In the genomic region with DNA sequence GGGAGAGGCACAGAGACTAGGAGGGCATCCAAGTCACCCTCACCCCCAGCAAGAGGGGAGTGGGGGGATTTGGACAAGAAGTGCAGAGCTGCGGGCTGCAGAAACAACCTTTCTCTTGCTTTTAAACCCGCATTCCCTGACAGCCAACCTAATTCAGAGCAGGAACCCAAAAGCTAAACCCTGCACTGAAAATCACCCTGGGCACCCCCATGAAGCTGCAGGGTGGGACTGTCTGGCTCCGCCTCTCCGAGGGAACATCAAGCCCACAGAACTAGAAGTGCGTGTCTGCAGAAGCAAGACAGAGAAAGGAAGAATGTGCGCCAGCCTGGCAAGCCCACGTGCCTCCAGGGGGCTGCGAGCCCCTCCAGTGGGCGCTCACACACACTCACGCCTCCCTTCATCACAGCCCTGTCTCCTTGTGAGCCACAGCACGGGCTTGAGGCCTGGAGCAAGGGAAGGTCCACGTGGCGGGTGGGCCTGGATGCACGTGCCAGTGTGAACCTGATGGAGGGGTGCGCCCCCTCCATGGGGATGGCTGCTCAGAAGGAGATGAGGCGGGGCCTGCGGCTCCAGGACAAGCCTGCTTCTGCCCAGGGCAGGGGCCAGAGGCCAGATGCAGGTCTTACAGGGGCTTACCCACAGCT, we compare ENCODE assay signal across 8 cellular contexts. TPM values are rescaled to one million over a fixed set of nuclear protein-coding genes. Genes with fewer than 3 reads are reported as not detected.
A peak's percentile ranks its signal among the peaks of the same experiment; 100 is the strongest.
DNase-seq lines count a peak whose midpoint lies in the region; ATAC-seq, FAIRE-seq and TF ChIP-seq lines count a peak whose summit lies in the region.

No MANE protein-coding gene starts in this region.

- H4K20me1 ChIP-seq in GM12878 (ENCODE audit: control insufficient read depth, insufficient read depth) = peaks cover 27% of the 10 kb centered on the region

- in situ Hi-C loops in GM12878 (cut with MboI) = loop anchor here (5.0 to 25.0 kb wide), 2 partner anchors 85 to 295 kb away; no protein-coding TSS in a partner anchor

- RAD21 ChIA-PET in GM12878 (lab: Charles Lee; ENCODE audit: unreplicated experiment) = interaction anchor here (0.8 to 8.5 kb wide), 13 partner anchors 10 to 85 kb away, joined by 3 to 114 read pairs (median 5); a partner anchor contains a TSS

- H3K36me3 Mint-ChIP-seq in type B pancreatic cell = peaks cover 2% of the 10 kb centered on the region

- no peak for TF ChIP-seq EP300 in GM12878 (IDR thresholded peaks at IDR 0.05; ENCODE audit: borderline replicate concordance in 1 of 2, control insufficient read depth in 1 of 2, low read depth in 2 of 2, low read length in 2 of 2)

- H3K9ac ChIP-seq in GM12878 (ENCODE audit: control insufficient read depth, insufficient read depth, low read length) = peak overlapping the region; percentile 59

- ATAC-seq in GM12878 (peak; percentile 12), lower lobe of right lung (no peak), GM18505 (IDR thresholded peaks at IDR 0.05; ENCODE audit: unreplicated experiment) (no peak), HG03442 (IDR thresholded peaks at IDR 0.05; ENCODE audit: unreplicated experiment) (no peak)

- H3K27ac ChIP-seq in C4-2B (peak overlapping the region; percentile 58), GM12878 (ENCODE audit: control insufficient read depth, insufficient read depth) (peak overlapping the region; percentile 81), lower lobe of right lung (peak overlapping the region; percentile 87)

- intact Hi-C loops in GM12878 (cut with micrococcal nuclease; ENCODE audit: unreplicated experiment) (no loop called here), lower lobe of right lung (cut with DNase I) (no loop called here)

- peaks cover 61% of the 10 kb centered on the region for H3K4me1 ChIP-seq in GM12878 (ENCODE audit: control insufficient read depth, insufficient read depth, low read length)
- H3K4me1 ChIP-seq in lower lobe of right lung = peaks cover 85% of the 10 kb centered on the region

- no peaks in the 10 kb centered on the region for H3K27me3 ChIP-seq in GM12878 (replicated peaks in 1 of 2; ENCODE audit: control insufficient read depth in 2 of 2, insufficient read depth in 2 of 2, low read length in 1 of 2)
- H3K27me3 ChIP-seq in lower lobe of right lung (ENCODE audit: low read depth) = no peaks in the 10 kb centered on the region

- peak overlapping the region; percentile 97 for H3K27ac Mint-ChIP-seq in type B pancreatic cell

- POLR2A ChIA-PET in GM12878 (lab: Charles Lee) = interaction anchor here (0.5 to 6.7 kb wide), 7 partner anchors 8 to 73 kb away, joined by 3 to 54 read pairs (median 5); no protein-coding TSS in a partner anchor

- no peaks in the 10 kb centered on the region for H3K9me3 Mint-ChIP-seq in type B pancreatic cell

- 8% methylated on average over 17 of the region's 17 CpGs for WGBS in GM12878 (ENCODE audit: insufficient coverage, insufficient replicate concordance, low lambda C conversion rate, missing lambda C conversion rate)

- CTCF ChIA-PET in GM12878 (lab: Yijun Ruan, JAX) = interaction anchor here (0.6 to 21.0 kb wide), 10 partner anchors 10 to 145 kb away, joined by 3 to 288 read pairs (median 6); partner anchors contain the start of gene ZNF410

- no TSS peak for BruUV-seq in GM12878 (replicated peaks; lab: Mats Ljungman, UMichigan)

- peaks cover 19 to 46% of the 10 kb centered on the region in 2 experiments for H3K36me3 ChIP-seq in GM12878 (ENCODE audit: control insufficient read depth in 2 of 2, insufficient read depth in 2 of 2, low read length in 1 of 2)
- H3K36me3 ChIP-seq in lower lobe of right lung = peaks cover 30% of the 10 kb centered on the region

- FAIRE-seq in GM12878 (lab: Jason Lieb, UNC) = no peak

- H3K9me3 ChIP-seq in GM12878 (replicated peaks; ENCODE audit: control insufficient read depth, insufficient read depth, low read length) (no peaks in the 10 kb centered on the region), lower lobe of right lung (no peaks in the 10 kb centered on the region)

- H3K27me3 Mint-ChIP-seq in type B pancreatic cell = no peaks in the 10 kb centered on the region

- no peak overlapping the region for H2AFZ ChIP-seq in GM12878 (ENCODE audit: control insufficient read depth, low read depth, low read length)

- H3K4me2 ChIP-seq in GM12878 (ENCODE audit: control insufficient read depth, insufficient read depth) = peak overlapping the region; percentile 96

- H3K4me3 Mint-ChIP-seq in type B pancreatic cell = peak overlapping the region; percentile 81

- TF ChIP-seq CTCF in C4-2B (conservative IDR thresholded peaks at IDR 0.05) (no peak), GM12878 (IDR thresholded peaks at IDR 0.05 in 2 of 3, conservative IDR thresholded peaks at IDR 0.05 in 1 of 3; ENCODE audit: control insufficient read depth in 2 of 3, extremely low read depth in 1 of 3, insufficient read depth in 1 of 3, low read depth in 3 of 3, low read length in 3 of 3) (no peak), lower lobe of right lung (IDR thresholded peaks at IDR 0.05) (no peak), type B pancreatic cell (conservative IDR thresholded peaks at IDR 0.05) (peak; percentile 13)

- H3K79me2 ChIP-seq in GM12878 (ENCODE audit: control insufficient read depth, insufficient read depth, low read length) = peaks cover 88% of the 10 kb centered on the region

- H3K4me3 ChIP-seq in GM12878 = peak overlapping the region; percentile 55
- peak overlapping the region; percentile 39 for H3K4me3 ChIP-seq in lower lobe of right lung

- TF ChIP-seq POLR2A in GM12878 (IDR thresholded peaks at IDR 0.05; ENCODE audit: low read depth, low read length) = peak; percentile 55; the same call in 1 of the 2 replicates
- TF ChIP-seq POLR2A in GM18505 (IDR thresholded peaks at IDR 0.05; ENCODE audit: borderline replicate concordance, extremely low read depth, insufficient read depth, insufficient read length) = no peak

- TF ChIP-seq RAD21 in GM12878 (IDR thresholded peaks at IDR 0.05; ENCODE audit: insufficient read depth, low read depth, low read length) = no peak

- SMC1A ChIA-PET in GM12878 (lab: Charles Lee; ENCODE audit: uncharacterized antibody, unreplicated experiment) = interaction anchor here (1.1 to 6.7 kb wide), 12 partner anchors 9 to 87 kb away, joined by 3 to 60 read pairs (median 6); no protein-coding TSS in a partner anchor

- H3K4me1 Mint-ChIP-seq in type B pancreatic cell (ENCODE audit: unreplicated experiment) = peaks cover 55% of the 10 kb centered on the region

- DNase-seq in Kasumi-1 (lab: John Stamatoyannopoulos, UW) (peak; percentile 96 to 97), GM12878 (ENCODE audit: low read depth, low spot score) (no peak), lower lobe of right lung (no peak), type B pancreatic cell (ENCODE audit: extremely low spot score, unreplicated experiment) (no peak), dermis blood vessel endothelial cell (no peak)

TF ChIP-seq in GM12878, 131 proteins besides CTCF, POLR2A, EP300 and RAD21 (continues in another document):
- TF ChIP-seq TBL1XR1 (IDR thresholded peaks at IDR 0.05; ENCODE audit: low read depth, low read length) (no peak), BHLHE40 (IDR thresholded peaks at IDR 0.05; ENCODE audit: borderline replicate concordance in 1 of 2, low read depth in 2 of 2, low read length in 1 of 2) (peak; percentile 34 to 85; a peak in 3 of 4 replicates)
- TF ChIP-seq, protein P1, sequence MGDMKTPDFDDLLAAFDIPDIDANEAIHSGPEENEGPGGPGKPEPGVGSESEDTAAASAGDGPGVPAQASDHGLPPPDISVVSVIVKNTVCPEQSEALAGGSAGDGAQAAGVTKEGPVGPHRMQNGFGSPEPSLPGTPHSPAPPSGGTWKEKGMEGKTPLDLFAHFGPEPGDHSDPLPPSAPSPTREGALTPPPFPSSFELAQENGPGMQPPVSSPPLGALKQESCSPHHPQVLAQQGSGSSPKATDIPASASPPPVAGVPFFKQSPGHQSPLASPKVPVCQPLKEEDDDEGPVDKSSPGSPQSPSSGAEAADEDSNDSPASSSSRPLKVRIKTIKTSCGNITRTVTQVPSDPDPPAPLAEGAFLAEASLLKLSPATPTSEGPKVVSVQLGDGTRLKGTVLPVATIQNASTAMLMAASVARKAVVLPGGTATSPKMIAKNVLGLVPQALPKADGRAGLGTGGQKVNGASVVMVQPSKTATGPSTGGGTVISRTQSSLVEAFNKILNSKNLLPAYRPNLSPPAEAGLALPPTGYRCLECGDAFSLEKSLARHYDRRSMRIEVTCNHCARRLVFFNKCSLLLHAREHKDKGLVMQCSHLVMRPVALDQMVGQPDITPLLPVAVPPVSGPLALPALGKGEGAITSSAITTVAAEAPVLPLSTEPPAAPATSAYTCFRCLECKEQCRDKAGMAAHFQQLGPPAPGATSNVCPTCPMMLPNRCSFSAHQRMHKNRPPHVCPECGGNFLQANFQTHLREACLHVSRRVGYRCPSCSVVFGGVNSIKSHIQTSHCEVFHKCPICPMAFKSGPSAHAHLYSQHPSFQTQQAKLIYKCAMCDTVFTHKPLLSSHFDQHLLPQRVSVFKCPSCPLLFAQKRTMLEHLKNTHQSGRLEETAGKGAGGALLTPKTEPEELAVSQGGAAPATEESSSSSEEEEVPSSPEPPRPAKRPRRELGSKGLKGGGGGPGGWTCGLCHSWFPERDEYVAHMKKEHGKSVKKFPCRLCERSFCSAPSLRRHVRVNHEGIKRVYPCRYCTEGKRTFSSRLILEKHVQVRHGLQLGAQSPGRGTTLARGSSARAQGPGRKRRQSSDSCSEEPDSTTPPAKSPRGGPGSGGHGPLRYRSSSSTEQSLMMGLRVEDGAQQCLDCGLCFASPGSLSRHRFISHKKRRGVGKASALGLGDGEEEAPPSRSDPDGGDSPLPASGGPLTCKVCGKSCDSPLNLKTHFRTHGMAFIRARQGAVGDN (IDR thresholded peaks at IDR 0.05) = 0 out of 2 replicates have a peak, but pooled peaks have one; percentile 22

RNA-seq across cellular contexts. Expression of gene PNMA1, which starts 27.8 kb away (rescaled TPM):
- 8.8 and 10.1 TPM in 2 replicates for total RNA-seq in GM12878 (2013; cell fraction: nucleolus; rRNA removed)
- total RNA-seq in GM12878 (2014; rRNA removed) (3.8 and 4.0 TPM in 2 replicates), GM12878 (2014; rRNA removed; fragmentation: Illumina TruSeq; extraction: Trizol) (6.8 TPM in 2 replicates), GM12878 (2021) (22.4 and 24.0 TPM in 2 replicates), lower lobe of right lung (24.4 TPM), type B pancreatic cell (ENCODE audit: low replicate concordance) (35.5 and 64.8 TPM in 2 replicates), dermis blood vessel endothelial cell (15.7 and 38.0 TPM in 2 replicates)
- 7.3 TPM for polyA plus RNA-seq in GM12878 (2011; ENCODE audit: low read depth)
- polyA plus RNA-seq in GM12878 (2011; rRNA removed) (7.8 and 9.7 TPM in 2 replicates), GM12878 (2014; fragmentation: Illumina TruSeq; extraction: Trizol) (14.0 and 14.4 TPM in 2 replicates), GM12878 (2014; fragmentation: Nextera tagmentation; extraction: Ambion mirVana) (1 to 10 TPM; 1.8 to 6.5 TPM), GM12878 (2014; rRNA removed) (14.4 and 15.3 TPM in 2 replicates), GM12878 (2016; fragmentation: Nextera tagmentation; extraction: Ambion mirVana) (10 to 100 TPM; 35.0 to 39.3 TPM)
- polyA plus RNA-seq in GM12878 (2011; cell fraction: cytosol; rRNA removed) = 7.1 and 7.2 TPM in 2 replicates
- 7.9 and 9.2 TPM in 2 replicates for polyA plus RNA-seq in GM12878 (2011; cell fraction: nucleus; rRNA removed)
- 9.3 and 11.6 TPM in 2 replicates for polyA plus RNA-seq in GM12878 (2012)
- 5.3 and 7.1 TPM in 2 replicates for polyA minus RNA-seq in GM12878 (2011; rRNA and poly(A)+ RNA removed)
- 3.3 and 3.7 TPM in 2 replicates for polyA minus RNA-seq in GM12878 (2011; cell fraction: cytosol; rRNA and poly(A)+ RNA removed)
- 3.6 and 4.6 TPM in 2 replicates for polyA minus RNA-seq in GM12878 (2011; cell fraction: nucleus; rRNA and poly(A)+ RNA removed)

Comparison
In these comparisons a context has a peak if more than half of its experiments do, and no peak if none do; other contexts are left out.
1. DNase-seq: peak in Kasumi-1 (2 of 2); none in GM12878 (single experiment), lower lobe of right lung (single experiment), type B pancreatic cell (single experiment) and dermis blood vessel endothelial cell (single experiment).
2. Peak in every context shown above with its lines, with median percentiles within 50 percentile points of each other: H3K27ac ChIP-seq.